In genomic region chr1:174968750-174969244, GRCh38 we compare ENCODE assay signal across 1 cellular context.
A peak's percentile ranks its signal among the peaks of the same experiment; 100 is the strongest.
TF ChIP-seq lines count a peak whose summit lies in the region.

No MANE protein-coding gene starts in this region.

TF ChIP-seq in K562, 482 proteins besides CTCF, POLR2A, EP300 and RAD21 (continued from another document):
- TF ChIP-seq ZNF449 (CRISPR knock-in tag; IDR thresholded peaks at IDR 0.05) (no peak), ZNF174 (CRISPR knock-in tag; IDR thresholded peaks at IDR 0.05) (no peak), MEIS2 (IDR thresholded peaks at IDR 0.05; ENCODE audit: partially characterized antibody) (peak; percentile 82), ZBTB40 (IDR thresholded peaks at IDR 0.05) (peak; percentile 45), ZBTB40 (CRISPR knock-in tag; IDR thresholded peaks at IDR 0.05) (no peak), SOX6 (IDR thresholded peaks at IDR 0.05) (no peak), SMAD4 (CRISPR knock-in tag; conservative IDR thresholded peaks at IDR 0.05) (0 out of 2 replicates have a peak, but pooled peaks have one; percentile 8), EP400 (IDR thresholded peaks at IDR 0.05) (no peak), NR2C1 (IDR thresholded peaks at IDR 0.05) (peak; percentile 59; the same call in 1 of the 2 replicates), NR2C1 (tag; IDR thresholded peaks at IDR 0.05) (peak; percentile 65), LEF1 (IDR thresholded peaks at IDR 0.05) (no peak; the same call in 1 of the 2 replicates), ZNF639 (CRISPR knock-in tag; conservative IDR thresholded peaks at IDR 0.05 in 1 of 2, IDR thresholded peaks at IDR 0.05 in 1 of 2) (peak in 1 of 2 experiments; percentile 12; a peak in 1 of 4 replicates), CXXC5 (CRISPR knock-in tag; IDR thresholded peaks at IDR 0.05) (peak; percentile 23; the same call in 1 of the 2 replicates), NR2C2 (CRISPR knock-in tag; IDR thresholded peaks at IDR 0.05) (no peak), NR2C2 (tag; IDR thresholded peaks at IDR 0.05) (peak; percentile 76), PKNOX1 (IDR thresholded peaks at IDR 0.05) (0 out of 2 replicates have a peak, but pooled peaks have one; percentile 29), ZNF347 (CRISPR knock-in tag; IDR thresholded peaks at IDR 0.05; ENCODE audit: low read depth) (no peak), PML (IDR thresholded peaks at IDR 0.05; ENCODE audit: low read length) (no peak), MLLT1 (IDR thresholded peaks at IDR 0.05) (0 out of 4 replicates have a peak, but pooled peaks of 1 of the 2 experiments have one; percentile 21), ESRRA (IDR thresholded peaks at IDR 0.05; ENCODE audit: borderline replicate concordance, low read depth) (peak; percentile 23; the same call in 1 of the 2 replicates), HNRNPK (IDR thresholded peaks at IDR 0.05; ENCODE audit: low read depth, low read length, poor library complexity, severe bottlenecking) (no peak), FOXA3 (CRISPR knock-in tag; conservative IDR thresholded peaks at IDR 0.05 in 1 of 2, IDR thresholded peaks at IDR 0.05 in 1 of 2) (0 out of 4 replicates have a peak, but pooled peaks of 1 of the 2 experiments have one; percentile 18)
